ENCODE assay signal across 10 cellular contexts in genomic region chr4:141283152-141283551, GRCh38.
"Had no signal": no experiment of that assay in that cellular context is flagged by ENCODE, and none has a peak within 500 bp of the region (broad histone marks: within the 10 kb centered on the region; RNA-seq: fewer than 3 reads in every experiment).

No MANE protein-coding gene starts in this region.

- H3K9me3 Mint-ChIP-seq: HFFc6 had no signal

- H3K36me3 ChIP-seq: HAP-1 had no signal

- H3K9me3 ChIP-seq: HAP-1 had no signal

- H3K4me3 ChIP-seq: GM23248, HAP-1 had no signal

- DNase-seq: GM23248, H7, HFFc6, IMR-90, Karpas-422, KBM-7 had no signal

- H3K4me3 Mint-ChIP-seq: HFFc6 had no signal

- ATAC-seq: HCT116 had no signal

- H3K4me2 ChIP-seq: KMS-11 had no signal

- H3K9ac ChIP-seq: GM23248, KMS-11 had no signal

- H3K27ac ChIP-seq: GM23248, KMS-11 had no signal

- H3K4me1 ChIP-seq: HAP-1 had no signal

- FAIRE-seq: H1 had no signal

- H3K27ac Mint-ChIP-seq: HFFc6 had no signal
